In genomic region chr18:47932170-47932569, GRCh38 we compare ENCODE assay signal across 1 cellular context.
TF ChIP-seq lines count a peak whose summit lies in the region.

No MANE protein-coding gene starts in this region.

TF ChIP-seq in H1, 55 proteins besides CTCF, POLR2A, EP300 and RAD21 (continued from another document):
- TF ChIP-seq KDM4A (IDR thresholded peaks at IDR 0.05; ENCODE audit: low read depth, low read length, severe bottlenecking) (no peak), CHD1 (IDR thresholded peaks at IDR 0.05; ENCODE audit: low read depth, low read length) (no peak), TBP (IDR thresholded peaks at IDR 0.05; ENCODE audit: low read depth, low read length) (no peak), JUN (IDR thresholded peaks at IDR 0.05; ENCODE audit: low read depth, low read length) (no peak), CEBPB (IDR thresholded peaks at IDR 0.05; ENCODE audit: low read depth, low read length) (no peak), SIN3A (conservative IDR thresholded peaks at IDR 0.05 in 1 of 2, IDR thresholded peaks at IDR 0.05 in 1 of 2; ENCODE audit: low read depth in 1 of 2, low read length in 2 of 2) (no peak), HDAC2 (IDR thresholded peaks at IDR 0.05; ENCODE audit: borderline replicate concordance in 1 of 2, low read depth in 2 of 2, low read length in 2 of 2) (no peak), ASH2L (IDR thresholded peaks at IDR 0.05; ENCODE audit: low read length) (no peak), GTF2F1 (IDR thresholded peaks at IDR 0.05; ENCODE audit: borderline replicate concordance, low read depth, low read length) (no peak), MAFK (IDR thresholded peaks at IDR 0.05; ENCODE audit: low read depth, low read length) (no peak), MAX (IDR thresholded peaks at IDR 0.05) (no peak), YY1 (IDR thresholded peaks at IDR 0.05; ENCODE audit: low read depth, low read length) (no peak), SP1 (IDR thresholded peaks at IDR 0.05; ENCODE audit: low read depth, low read length) (no peak)
